In the genomic region with DNA sequence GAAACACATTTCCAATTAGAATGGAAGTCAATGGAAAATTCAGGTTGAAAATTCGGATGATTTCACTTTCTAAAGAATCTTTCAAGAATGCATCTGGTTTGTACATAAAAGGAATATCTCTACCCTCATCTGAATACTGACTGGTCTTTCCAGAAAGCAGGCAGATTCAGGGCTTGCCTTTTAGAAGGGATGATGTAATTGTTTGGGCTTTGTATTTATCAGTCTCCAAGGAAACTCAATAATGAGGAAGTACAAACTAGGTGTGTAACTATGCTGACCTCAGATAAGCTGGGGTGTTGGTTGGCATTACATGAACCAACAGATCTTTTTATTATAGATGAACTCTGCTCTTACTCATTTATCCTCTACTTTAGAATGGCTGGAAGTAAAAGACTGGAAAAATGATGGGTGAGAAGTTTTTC, we compare ENCODE assay signal across 9 cellular contexts. TPM values are rescaled to one million over a fixed set of nuclear protein-coding genes. Genes with fewer than 3 reads are reported as not detected.
DNase-seq lines count a peak whose midpoint lies in the region; ATAC-seq and FAIRE-seq lines count a peak whose summit lies in the region.
"Had no signal": no experiment of that assay in that cellular context is flagged by ENCODE, and none has a peak within 500 bp of the region (broad histone marks: within the 10 kb centered on the region; RNA-seq: fewer than 3 reads in every experiment).

No MANE protein-coding gene starts in this region.

- H3K4me1 ChIP-seq in mesodermal cell (ENCODE audit: control insufficient read depth, insufficient read depth, low read length, poor library complexity, severe bottlenecking) = peaks cover 51% of the 10 kb centered on the region

- no peak overlapping the region for H3K4me3 ChIP-seq in mesodermal cell (ENCODE audit: extremely low read depth, insufficient read depth, low read length, poor library complexity, severe bottlenecking)

- peaks cover 59% of the 10 kb centered on the region for H3K36me3 ChIP-seq in mesodermal cell (ENCODE audit: control insufficient read depth, insufficient read depth, low read length)

- intact Hi-C loops in posterior vena cava (cut with DNase I) = no loop called here

- WGBS in mesodermal cell (ENCODE audit: insufficient coverage in 2 of 2), 2 experiments = 83% methylated on average over 1 of the region's 1 CpG; no CpG with 5 or more reads in 1 of the 2 experiments

- peak; percentile 52 for DNase-seq in NCI-H2029 treated with DMSO at 0.1 percent for 48 hours (lab: John Stamatoyannopoulos, UW)
- no peak for DNase-seq in posterior vena cava (ENCODE audit: low spot score)
- DNase-seq in D341Med (ENCODE audit: low spot score) = no peak

- ATAC-seq in GM18519 (IDR thresholded peaks at IDR 0.05; ENCODE audit: low FRiP score, unreplicated experiment) (peak; percentile 93), HG02759 (IDR thresholded peaks at IDR 0.05; ENCODE audit: unreplicated experiment) (peak; percentile 82), HG03025 (IDR thresholded peaks at IDR 0.05; ENCODE audit: low FRiP score, unreplicated experiment) (no peak)

- no peaks in the 10 kb centered on the region for H3K9me3 ChIP-seq in mesodermal cell (ENCODE audit: control insufficient read depth, low read length)

- H3K27ac ChIP-seq in mesodermal cell (ENCODE audit: low read depth, low read length, severe bottlenecking) = peak overlapping the region; percentile 97
- H3K27ac ChIP-seq: VCaP had no signal

- peak; percentile 96 for FAIRE-seq in colon (lab: Jason Lieb, UNC)

RNA-seq across cellular contexts. Expression of a gene that starts 24.1 kb away (rescaled TPM):
- 168 TPM for polyA plus RNA-seq in mesodermal cell (2013, experiment 1 of 2)
- polyA plus RNA-seq in mesodermal cell (2013, experiment 2 of 2) = 163 TPM
- 100 to 1,000 TPM; 133 to 134 TPM for total RNA-seq in posterior vena cava
